In genomic region chr2:241315879-241316700, GRCh38 we compare ENCODE assay signal across 8 cellular contexts. TPM values are rescaled to one million over a fixed set of nuclear protein-coding genes. Genes with fewer than 3 reads are reported as not detected.
DNase-seq lines count a peak whose midpoint lies in the region; ATAC-seq and TF ChIP-seq lines count a peak whose summit lies in the region.

Gene SEPTIN2 (plus strand): TSS chr2:241315925. CDS start chr2:241324233, 8,308 bp downstream.

- POLR2A ChIA-PET in Caco-2 (lab: Charles Lee): interaction anchor here (1.5 kb wide), 1 partner anchor 35 kb away, joined by 7 read pairs; no protein-coding TSS in a partner anchor

- no peak for TF ChIP-seq CTCF in Caco-2 (IDR thresholded peaks at IDR 0.05; ENCODE audit: insufficient read depth in 1 of 2, low read depth in 1 of 2, low read length in 1 of 2, severe bottlenecking in 1 of 2, unreplicated experiment in 1 of 2)
- no peak for TF ChIP-seq CTCF in sigmoid colon (IDR thresholded peaks at IDR 0.05)

- TF ChIP-seq POLR2A in sigmoid colon (IDR thresholded peaks at IDR 0.05): peak; percentile 63 to 76

- TF ChIP-seq EP300 in sigmoid colon (IDR thresholded peaks at IDR 0.05): no peak

- H3K4me1 ChIP-seq in Caco-2: peaks cover 18% of the 10 kb centered on the region; the same call in 1 of the 2 replicates
- peaks cover 0 to 75% (median 62%) of the 10 kb centered on the region in 4 donors for H3K4me1 ChIP-seq in sigmoid colon

- peak within 1 kb of the TSS; percentile 100 for H3K4me3 Mint-ChIP-seq in Caco-2 (ENCODE audit: unreplicated experiment)

- peaks cover 51% of the 10 kb centered on the region for H3K36me3 Mint-ChIP-seq in Caco-2 (ENCODE audit: insufficient read depth, unreplicated experiment)

- intact Hi-C loops in Caco-2 (cut with micrococcal nuclease; ENCODE audit: unreplicated experiment) (loop anchor here (1.0 to 2.0 kb wide), 2 partner anchors 40 to 43 kb away; partner anchors contain the start of gene FARP2), sigmoid colon (cut with DNase I) (loop anchor here (1.0 to 10.0 kb wide), 6 partner anchors 40 to 751 kb away; partner anchors contain the start of genes ATG4B, DTYMK, DUSP28 and FARP2)

- H3K9me3 Mint-ChIP-seq in Caco-2 (ENCODE audit: unreplicated experiment): no peaks in the 10 kb centered on the region

- WGBS in sigmoid colon, 2 donors: 0 to 1% methylated on average over 76 of the region's 76 CpGs

- no TSS peak for BruUV-seq in Caco-2 (replicated peaks; lab: Mats Ljungman, UMichigan)

- peak; percentile 34 for ATAC-seq in GM19438 (IDR thresholded peaks at IDR 0.05; ENCODE audit: low read depth, unreplicated experiment)
- ATAC-seq in HG03558 (IDR thresholded peaks at IDR 0.05; ENCODE audit: extremely low read depth, unreplicated experiment): peak; percentile 20

- CTCF ChIA-PET in Caco-2 (lab: Charles Lee): no interaction called here

- peaks cover 16% of the 10 kb centered on the region for H3K4me1 Mint-ChIP-seq in Caco-2 (ENCODE audit: low read depth, unreplicated experiment)

- peak within 1 kb of the TSS; percentile 100 for H3K27ac Mint-ChIP-seq in Caco-2 (ENCODE audit: unreplicated experiment)

- no peaks in the 10 kb centered on the region for H3K36me3 ChIP-seq in Caco-2 (ENCODE audit: control insufficient read depth, insufficient read depth, low read length)
- no peaks in the 10 kb centered on the region for H3K36me3 ChIP-seq in sigmoid colon

- DNase-seq in Caco-2 (peak in 1 of 2 experiments; percentile 46), SK-N-DZ (ENCODE audit: low spot score) (peak; percentile 65), amniotic stem cell (lab: John Stamatoyannopoulos, UW) (peak; percentile 6), hepatic stellate cell (ENCODE audit: low spot score) (peak; percentile 67), sigmoid colon (peak; percentile 89), NCI-H1436 (lab: John Stamatoyannopoulos, UW) (no peak)

- peak within 1 kb of the TSS; percentile 97 to 99 (median 98) for H3K27ac ChIP-seq in sigmoid colon

- H3K4me3 ChIP-seq in Caco-2 (ENCODE audit: low read depth, low read length) (peak within 1 kb of the TSS; percentile 92), sigmoid colon (peak within 1 kb of the TSS; percentile 73 to 93 (median 89))

- H3K27me3 Mint-ChIP-seq in Caco-2 (ENCODE audit: insufficient read depth, unreplicated experiment): no peaks in the 10 kb centered on the region

- H3K9me3 ChIP-seq in Caco-2: no peaks in the 10 kb centered on the region
- H3K9me3 ChIP-seq in sigmoid colon: no peaks in the 10 kb centered on the region

- H3K27me3 ChIP-seq in Caco-2 (replicated peaks; ENCODE audit: control insufficient read depth, insufficient read depth, low read length) (no peaks in the 10 kb centered on the region), sigmoid colon (no peaks in the 10 kb centered on the region)

RNA-seq across cellular contexts. Expression of gene SEPTIN2, which starts in this region (rescaled TPM):
- total RNA-seq in Caco-2 (2022) (209 TPM in 2 replicates), sigmoid colon (100 to 1,000 TPM; 245 to 295 (median 286) TPM)
- polyA plus RNA-seq in SK-N-DZ (2014; cell fraction: cytosol; rRNA removed): 320 and 356 TPM in 2 replicates
- polyA plus RNA-seq in SK-N-DZ (2014; cell fraction: nucleus; rRNA removed): 330 and 417 TPM in 2 replicates
- polyA plus RNA-seq in sigmoid colon: 100 to 1,000 TPM; 135 to 178 (median 166) TPM
